ENCODE assay signal across 1 cellular context in genomic region chr5:125491986-125492385, GRCh38.
TF ChIP-seq lines count a peak whose summit lies in the region.

No MANE protein-coding gene starts in this region.

TF ChIP-seq in WTC11, 78 proteins besides CTCF, POLR2A, EP300 and RAD21 (continued from another document):
- TF ChIP-seq, protein P1, sequence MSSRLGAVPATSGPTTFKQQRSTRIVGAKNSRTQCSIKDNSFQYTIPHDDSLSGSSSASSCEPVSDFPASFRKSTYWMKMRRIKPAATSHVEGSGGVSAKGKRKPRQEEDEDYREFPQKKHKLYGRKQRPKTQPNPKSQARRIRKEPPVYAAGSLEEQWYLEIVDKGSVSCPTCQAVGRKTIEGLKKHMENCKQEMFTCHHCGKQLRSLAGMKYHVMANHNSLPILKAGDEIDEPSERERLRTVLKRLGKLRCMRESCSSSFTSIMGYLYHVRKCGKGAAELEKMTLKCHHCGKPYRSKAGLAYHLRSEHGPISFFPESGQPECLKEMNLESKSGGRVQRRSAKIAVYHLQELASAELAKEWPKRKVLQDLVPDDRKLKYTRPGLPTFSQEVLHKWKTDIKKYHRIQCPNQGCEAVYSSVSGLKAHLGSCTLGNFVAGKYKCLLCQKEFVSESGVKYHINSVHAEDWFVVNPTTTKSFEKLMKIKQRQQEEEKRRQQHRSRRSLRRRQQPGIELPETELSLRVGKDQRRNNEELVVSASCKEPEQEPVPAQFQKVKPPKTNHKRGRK (CRISPR knock-in tag; IDR thresholded peaks at IDR 0.05; ENCODE audit: borderline replicate concordance): no peak
- TF ChIP-seq GABPB1 (CRISPR knock-in tag; IDR thresholded peaks at IDR 0.05) (no peak), SP1 (CRISPR knock-in tag; conservative IDR thresholded peaks at IDR 0.05) (no peak), ESRRA (CRISPR knock-in tag; IDR thresholded peaks at IDR 0.05; ENCODE audit: borderline replicate concordance) (no peak), ELF4 (CRISPR knock-in tag; IDR thresholded peaks at IDR 0.05; ENCODE audit: low read depth) (no peak), FOXJ3 (CRISPR knock-in tag; IDR thresholded peaks at IDR 0.05; ENCODE audit: borderline replicate concordance) (no peak)
- TF ChIP-seq, protein P2, sequence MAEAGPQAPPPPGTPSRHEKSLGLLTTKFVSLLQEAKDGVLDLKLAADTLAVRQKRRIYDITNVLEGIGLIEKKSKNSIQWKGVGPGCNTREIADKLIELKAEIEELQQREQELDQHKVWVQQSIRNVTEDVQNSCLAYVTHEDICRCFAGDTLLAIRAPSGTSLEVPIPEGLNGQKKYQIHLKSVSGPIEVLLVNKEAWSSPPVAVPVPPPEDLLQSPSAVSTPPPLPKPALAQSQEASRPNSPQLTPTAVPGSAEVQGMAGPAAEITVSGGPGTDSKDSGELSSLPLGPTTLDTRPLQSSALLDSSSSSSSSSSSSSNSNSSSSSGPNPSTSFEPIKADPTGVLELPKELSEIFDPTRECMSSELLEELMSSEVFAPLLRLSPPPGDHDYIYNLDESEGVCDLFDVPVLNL (CRISPR knock-in tag; IDR thresholded peaks at IDR 0.05; ENCODE audit: borderline replicate concordance, low read depth): no peak
